26 cellular contexts compared by ENCODE assay signal in genomic region chr12:88615490-88615889, GRCh38. TPM values are rescaled to one million over a fixed set of nuclear protein-coding genes. Genes with fewer than 3 reads are reported as not detected.
DNase-seq lines count a peak whose midpoint lies in the region; ATAC-seq, FAIRE-seq and TF ChIP-seq lines count a peak whose summit lies in the region.
"Had no signal": no experiment of that assay in that cellular context is flagged by ENCODE, and none has a peak within 500 bp of the region (broad histone marks: within the 10 kb centered on the region; RNA-seq: fewer than 3 reads in every experiment).

No MANE protein-coding gene starts in this region.

- H3K9ac ChIP-seq in mammary epithelial cell (ENCODE audit: insufficient read depth, low read length) (no peak overlapping the region), astrocyte (ENCODE audit: low read length) (no peak overlapping the region)

- peak overlapping the region; percentile 10 for H3K27ac ChIP-seq in mammary epithelial cell (ENCODE audit: insufficient read depth, low read depth, low read length)
- H3K27ac ChIP-seq in astrocyte (ENCODE audit: low read depth, low read length), result no peak overlapping the region
- H3K27ac ChIP-seq in tibial nerve, result no peak overlapping the region
- H3K27ac ChIP-seq: 22Rv1, SJCRH30 had no signal

- CTCF ChIA-PET in mammary epithelial cell (lab: Charles Lee; ENCODE audit: low non-redundant PET) (no interaction called here), MCF 10A (lab: Yijun Ruan, JAX) (no interaction called here)

- 27% methylated on average over 1 of the region's 1 CpG for WGBS in mammary epithelial cell (ENCODE audit: low coverage, missing lambda C conversion rate)
- WGBS in tibial nerve, 2 donors, result 84 to 93% methylated on average over 1 of the region's 1 CpG

- no peak for TF ChIP-seq EP300 in tibial nerve (IDR thresholded peaks at IDR 0.05)

- no peaks in the 10 kb centered on the region for H3K27me3 Mint-ChIP-seq in MCF 10A (ENCODE audit: insufficient read depth, unreplicated experiment)
- H3K27me3 Mint-ChIP-seq in astrocyte (ENCODE audit: low read depth, unreplicated experiment), result peaks cover 7% of the 10 kb centered on the region
- H3K27me3 Mint-ChIP-seq: CD8-positive, alpha-beta memory T cell had no signal

- H4K20me1 ChIP-seq in mammary epithelial cell (ENCODE audit: insufficient read depth, low read length), result no peaks in the 10 kb centered on the region
- H4K20me1 ChIP-seq in astrocyte (ENCODE audit: insufficient read depth, low read length), result no peaks in the 10 kb centered on the region

- FAIRE-seq in astrocyte (lab: Jason Lieb, UNC), result no peak
- FAIRE-seq: RCC 7860 had no signal

- H3K4me2 ChIP-seq in mammary epithelial cell (ENCODE audit: insufficient read depth, low read depth, low read length) (no peak overlapping the region), astrocyte (ENCODE audit: low read length) (no peak overlapping the region)

- in situ Hi-C loops in mammary epithelial cell (cut with MboI; ENCODE audit: low sequenced_read_pairs in 2 of 2), result no loop called here

- H3K4me3 Mint-ChIP-seq in MCF 10A (ENCODE audit: unreplicated experiment), result no peak overlapping the region
- H3K4me3 Mint-ChIP-seq in astrocyte (ENCODE audit: unreplicated experiment), result no peak overlapping the region
- H3K4me3 Mint-ChIP-seq: CD8-positive, alpha-beta memory T cell; H9 had no signal

- no peaks in the 10 kb centered on the region for H3K36me3 ChIP-seq in mammary epithelial cell (ENCODE audit: insufficient read depth, low read length)
- H3K36me3 ChIP-seq in astrocyte (ENCODE audit: insufficient read depth, low read length), result no peaks in the 10 kb centered on the region
- no peaks in the 10 kb centered on the region for H3K36me3 ChIP-seq in tibial nerve
- H3K36me3 ChIP-seq: MG63, SJCRH30 had no signal

- H3K4me1 ChIP-seq in mammary epithelial cell (ENCODE audit: insufficient read depth, low read length) (peaks cover 11% of the 10 kb centered on the region), astrocyte (ENCODE audit: insufficient read depth, low read length) (no peaks in the 10 kb centered on the region), tibial nerve (no peaks in the 10 kb centered on the region)
- H3K4me1 ChIP-seq: SJCRH30 had no signal

- H3K27ac Mint-ChIP-seq in MCF 10A (ENCODE audit: low read depth, unreplicated experiment) (no peak overlapping the region), astrocyte (ENCODE audit: unreplicated experiment) (no peak overlapping the region)
- H3K27ac Mint-ChIP-seq: CD8-positive, alpha-beta memory T cell; H9 had no signal

- POLR2A ChIA-PET in MCF 10A (lab: Yijun Ruan, JAX), result no interaction called here

- TF ChIP-seq CTCF in mammary epithelial cell (conservative IDR thresholded peaks at IDR 0.05 in 1 of 2, IDR thresholded peaks at IDR 0.05 in 1 of 2; ENCODE audit: extremely low read depth in 1 of 2, insufficient read depth in 1 of 2, low read depth in 1 of 2, low read length in 2 of 2) (no peak), MCF 10A (IDR thresholded peaks at IDR 0.05; ENCODE audit: unreplicated experiment) (no peak), astrocyte (IDR thresholded peaks at IDR 0.05; ENCODE audit: insufficient read depth, low read depth, low read length) (no peak), tibial nerve (IDR thresholded peaks at IDR 0.05) (no peak)

- no peaks in the 10 kb centered on the region for H3K36me3 Mint-ChIP-seq in MCF 10A (ENCODE audit: insufficient read depth, unreplicated experiment)
- no peaks in the 10 kb centered on the region for H3K36me3 Mint-ChIP-seq in astrocyte (ENCODE audit: low read depth, unreplicated experiment)
- H3K36me3 Mint-ChIP-seq: CD8-positive, alpha-beta memory T cell had no signal

- H3K27me3 ChIP-seq in mammary epithelial cell (ENCODE audit: insufficient read depth, low read length), result no peaks in the 10 kb centered on the region
- no peaks in the 10 kb centered on the region for H3K27me3 ChIP-seq in astrocyte (ENCODE audit: insufficient read depth, low read length)
- H3K27me3 ChIP-seq in tibial nerve, result no peaks in the 10 kb centered on the region
- H3K27me3 ChIP-seq: MG63, SJCRH30 had no signal

- dilution Hi-C loops in mammary epithelial cell (cut with HindIII; ENCODE audit: low sequenced_read_pairs), result no loop called here

- H3K9me3 Mint-ChIP-seq in MCF 10A (ENCODE audit: unreplicated experiment) (peaks cover 13% of the 10 kb centered on the region), astrocyte (ENCODE audit: unreplicated experiment) (peaks cover 4% of the 10 kb centered on the region)

- no peak for TF ChIP-seq POLR2A in tibial nerve (IDR thresholded peaks at IDR 0.05)

- BruUV-seq in mammary epithelial cell (replicated peaks; lab: Mats Ljungman, UMichigan) (no TSS peak), MCF 10A (replicated peaks; lab: Mats Ljungman, UMichigan) (no TSS peak)

- H2AFZ ChIP-seq in mammary epithelial cell (ENCODE audit: low read depth, low read length) (peak overlapping the region; percentile 81), astrocyte (ENCODE audit: low read depth, low read length) (no peak overlapping the region)

- no peak for ATAC-seq in HG03565 (IDR thresholded peaks at IDR 0.05; ENCODE audit: unreplicated experiment)
- ATAC-seq in GM21529 (IDR thresholded peaks at IDR 0.05; ENCODE audit: unreplicated experiment), result no peak

- H3K79me2 ChIP-seq in mammary epithelial cell (ENCODE audit: insufficient read depth, low read length) (no peaks in the 10 kb centered on the region), astrocyte (ENCODE audit: insufficient read depth, low read length) (no peaks in the 10 kb centered on the region)

- no peaks in the 10 kb centered on the region for H3K4me1 Mint-ChIP-seq in MCF 10A (ENCODE audit: insufficient read depth, unreplicated experiment)
- H3K4me1 Mint-ChIP-seq in astrocyte (ENCODE audit: low read depth, unreplicated experiment), result no peaks in the 10 kb centered on the region
- H3K4me1 Mint-ChIP-seq: CD8-positive, alpha-beta memory T cell; H9 had no signal

- H3K4me3 ChIP-seq in mammary epithelial cell (replicated peaks in 1 of 3; ENCODE audit: insufficient read depth in 1 of 3, low read depth in 2 of 3, low read length in 3 of 3) (no peak overlapping the region), astrocyte (ENCODE audit: insufficient read depth, low read depth, low read length) (no peak overlapping the region), tibial nerve (no peak overlapping the region)
- H3K4me3 ChIP-seq: MG63, SJCRH30 had no signal

- intact Hi-C loops in mammary epithelial cell (cut with micrococcal nuclease), result no loop called here
- intact Hi-C loops in MCF 10A (cut with micrococcal nuclease), result no loop called here

- DNase-seq in mammary epithelial cell (peak; percentile 71), MCF 10A (ENCODE audit: unreplicated experiment) (no peak), astrocyte (ENCODE audit: low read depth) (peak; percentile 45), iris pigment epithelial cell (ENCODE audit: low read depth) (peak; percentile 59), tibial nerve (ENCODE audit: low spot score in 2 of 2) (no peak)
- no peak for DNase-seq in stimulated activated CD8-positive, alpha-beta memory T cell treated with anti-CD3 and anti-CD28 coated beads, Interleukin-4, amount 100 ng/mL, for 48 hours
- DNase-seq: ACHN; AML-193; C1 segment of cervical spinal cord; Calu3; CD8-positive, alpha-beta memory T cell; DMS153; H9; Karpas-422; MG63; NCI-H1417; NCI-H1694 treated with DMSO at 0.1 percent for 48 hours; NCI-H2081 treated with DMSO at 0.1 percent for 48 hours; NCI-H446; NCI-H526; OCI-M1; SJCRH30 had no signal

- peaks cover 13% of the 10 kb centered on the region for H3K9me3 ChIP-seq in mammary epithelial cell (replicated peaks; ENCODE audit: insufficient read depth, low read length)
- no peaks in the 10 kb centered on the region for H3K9me3 ChIP-seq in astrocyte (ENCODE audit: insufficient read depth, low read depth, low read length)
- H3K9me3 ChIP-seq in tibial nerve, result peaks cover 0 to 9% (median 0%) of the 10 kb centered on the region in 4 donors
- H3K9me3 ChIP-seq: MG63, SJCRH30 had no signal

RNA-seq across cellular contexts. Expression of gene KITLG, which starts 35.2 kb away (rescaled TPM):
- total RNA-seq in mammary epithelial cell (10 to 100 TPM; 26.2 to 45.3 TPM), MCF 10A (2022) (3.9 and 4.8 TPM in 2 replicates), astrocyte (15.9 and 21.7 TPM in 2 replicates), tibial nerve (10 to 100 TPM; 10.2 to 27.5 (median 16.4) TPM)
- polyA plus RNA-seq in mammary epithelial cell, result 15.0 TPM
- polyA minus RNA-seq in mammary epithelial cell, result 30.2 TPM
- polyA plus RNA-seq: CD8-positive, alpha-beta memory T cell had no signal

Comparison
In these comparisons a context has a peak if more than half of its experiments do, and no peak if none do; other contexts are left out.
1. DNase-seq: peak in mammary epithelial cell (single experiment), astrocyte (single experiment) and iris pigment epithelial cell (single experiment); none in MCF 10A (single experiment), tibial nerve (0 of 2) and stimulated activated CD8-positive, alpha-beta memory T cell treated with anti-CD3 and anti-CD28 coated beads, Interleukin-4, amount 100 ng/mL, for 48 hours (single experiment).